Comparison of ENCODE assay signal across 3 cellular contexts in the genomic region with DNA sequence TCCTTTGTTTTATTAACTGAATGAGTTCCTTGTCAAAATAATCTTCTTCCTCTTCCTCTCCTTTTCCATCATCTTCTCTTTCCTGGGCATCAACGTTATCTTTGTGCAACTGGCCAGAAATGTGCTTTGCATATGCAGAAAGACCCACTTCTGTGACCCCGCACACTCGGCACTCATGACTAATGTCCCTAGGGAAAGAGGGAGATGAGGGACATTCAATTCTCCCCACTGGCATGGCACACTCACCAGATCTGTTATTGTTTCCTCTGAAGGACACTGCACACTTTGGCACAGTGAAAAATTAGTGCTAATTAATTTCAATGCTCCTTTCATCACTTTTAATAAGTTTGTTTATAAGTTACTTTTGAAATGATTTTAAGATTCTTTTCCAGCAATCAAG.
TF ChIP-seq lines count a peak whose summit lies in the region.

No MANE protein-coding gene starts in this region.

TF ChIP-seq in SK-N-SH, 30 proteins besides CTCF, POLR2A, EP300 and RAD21 (continued from another document):
- no peak for TF ChIP-seq NFIC (IDR thresholded peaks at IDR 0.05; ENCODE audit: borderline replicate concordance)
- TF ChIP-seq, protein P1, sequence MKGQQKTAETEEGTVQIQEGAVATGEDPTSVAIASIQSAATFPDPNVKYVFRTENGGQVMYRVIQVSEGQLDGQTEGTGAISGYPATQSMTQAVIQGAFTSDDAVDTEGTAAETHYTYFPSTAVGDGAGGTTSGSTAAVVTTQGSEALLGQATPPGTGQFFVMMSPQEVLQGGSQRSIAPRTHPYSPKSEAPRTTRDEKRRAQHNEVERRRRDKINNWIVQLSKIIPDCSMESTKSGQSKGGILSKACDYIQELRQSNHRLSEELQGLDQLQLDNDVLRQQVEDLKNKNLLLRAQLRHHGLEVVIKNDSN (IDR thresholded peaks at IDR 0.05; ENCODE audit: borderline replicate concordance, low read depth): no peak
- TF ChIP-seq, protein P2, sequence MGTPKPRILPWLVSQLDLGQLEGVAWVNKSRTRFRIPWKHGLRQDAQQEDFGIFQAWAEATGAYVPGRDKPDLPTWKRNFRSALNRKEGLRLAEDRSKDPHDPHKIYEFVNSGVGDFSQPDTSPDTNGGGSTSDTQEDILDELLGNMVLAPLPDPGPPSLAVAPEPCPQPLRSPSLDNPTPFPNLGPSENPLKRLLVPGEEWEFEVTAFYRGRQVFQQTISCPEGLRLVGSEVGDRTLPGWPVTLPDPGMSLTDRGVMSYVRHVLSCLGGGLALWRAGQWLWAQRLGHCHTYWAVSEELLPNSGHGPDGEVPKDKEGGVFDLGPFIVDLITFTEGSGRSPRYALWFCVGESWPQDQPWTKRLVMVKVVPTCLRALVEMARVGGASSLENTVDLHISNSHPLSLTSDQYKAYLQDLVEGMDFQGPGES (IDR thresholded peaks at IDR 0.05; ENCODE audit: low read depth, low read length): no peak
- no peak for TF ChIP-seq SMC3 (IDR thresholded peaks at IDR 0.05; ENCODE audit: low read depth, low read length)
- no peak for TF ChIP-seq RFX5 (IDR thresholded peaks at IDR 0.05; ENCODE audit: low read length)

TF ChIP-seq in SK-N-SH treated with all-trans-retinoic acid at 6 μM for 48 hours, 23 proteins besides CTCF, POLR2A, EP300 and RAD21:
- TF ChIP-seq, protein P3, sequence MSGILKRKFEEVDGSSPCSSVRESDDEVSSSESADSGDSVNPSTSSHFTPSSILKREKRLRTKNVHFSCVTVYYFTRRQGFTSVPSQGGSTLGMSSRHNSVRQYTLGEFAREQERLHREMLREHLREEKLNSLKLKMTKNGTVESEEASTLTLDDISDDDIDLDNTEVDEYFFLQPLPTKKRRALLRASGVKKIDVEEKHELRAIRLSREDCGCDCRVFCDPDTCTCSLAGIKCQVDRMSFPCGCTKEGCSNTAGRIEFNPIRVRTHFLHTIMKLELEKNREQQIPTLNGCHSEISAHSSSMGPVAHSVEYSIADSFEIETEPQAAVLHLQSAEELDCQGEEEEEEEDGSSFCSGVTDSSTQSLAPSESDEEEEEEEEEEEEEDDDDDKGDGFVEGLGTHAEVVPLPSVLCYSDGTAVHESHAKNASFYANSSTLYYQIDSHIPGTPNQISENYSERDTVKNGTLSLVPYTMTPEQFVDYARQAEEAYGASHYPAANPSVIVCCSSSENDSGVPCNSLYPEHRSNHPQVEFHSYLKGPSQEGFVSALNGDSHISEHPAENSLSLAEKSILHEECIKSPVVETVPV (CRISPR knock-in tag; IDR thresholded peaks at IDR 0.05): no peak
- TF ChIP-seq TCF4 (CRISPR knock-in tag; IDR thresholded peaks at IDR 0.05; ENCODE audit: borderline replicate concordance) (no peak), ZFP30 (CRISPR knock-in tag; IDR thresholded peaks at IDR 0.05) (no peak), ZFP3 (CRISPR knock-in tag; IDR thresholded peaks at IDR 0.05) (no peak), ARNTL (CRISPR knock-in tag; IDR thresholded peaks at IDR 0.05; ENCODE audit: borderline replicate concordance, low read depth) (no peak), ZNF565 (CRISPR knock-in tag; conservative IDR thresholded peaks at IDR 0.05; ENCODE audit: low read depth) (no peak), ISL1 (CRISPR knock-in tag; IDR thresholded peaks at IDR 0.05) (no peak), SNAI2 (CRISPR knock-in tag; IDR thresholded peaks at IDR 0.05) (no peak), PPARA (CRISPR knock-in tag; IDR thresholded peaks at IDR 0.05; ENCODE audit: borderline replicate concordance) (no peak), ZNF70 (CRISPR knock-in tag; IDR thresholded peaks at IDR 0.05) (no peak), RARB (CRISPR knock-in tag; IDR thresholded peaks at IDR 0.05) (no peak)
- TF ChIP-seq, protein P4, sequence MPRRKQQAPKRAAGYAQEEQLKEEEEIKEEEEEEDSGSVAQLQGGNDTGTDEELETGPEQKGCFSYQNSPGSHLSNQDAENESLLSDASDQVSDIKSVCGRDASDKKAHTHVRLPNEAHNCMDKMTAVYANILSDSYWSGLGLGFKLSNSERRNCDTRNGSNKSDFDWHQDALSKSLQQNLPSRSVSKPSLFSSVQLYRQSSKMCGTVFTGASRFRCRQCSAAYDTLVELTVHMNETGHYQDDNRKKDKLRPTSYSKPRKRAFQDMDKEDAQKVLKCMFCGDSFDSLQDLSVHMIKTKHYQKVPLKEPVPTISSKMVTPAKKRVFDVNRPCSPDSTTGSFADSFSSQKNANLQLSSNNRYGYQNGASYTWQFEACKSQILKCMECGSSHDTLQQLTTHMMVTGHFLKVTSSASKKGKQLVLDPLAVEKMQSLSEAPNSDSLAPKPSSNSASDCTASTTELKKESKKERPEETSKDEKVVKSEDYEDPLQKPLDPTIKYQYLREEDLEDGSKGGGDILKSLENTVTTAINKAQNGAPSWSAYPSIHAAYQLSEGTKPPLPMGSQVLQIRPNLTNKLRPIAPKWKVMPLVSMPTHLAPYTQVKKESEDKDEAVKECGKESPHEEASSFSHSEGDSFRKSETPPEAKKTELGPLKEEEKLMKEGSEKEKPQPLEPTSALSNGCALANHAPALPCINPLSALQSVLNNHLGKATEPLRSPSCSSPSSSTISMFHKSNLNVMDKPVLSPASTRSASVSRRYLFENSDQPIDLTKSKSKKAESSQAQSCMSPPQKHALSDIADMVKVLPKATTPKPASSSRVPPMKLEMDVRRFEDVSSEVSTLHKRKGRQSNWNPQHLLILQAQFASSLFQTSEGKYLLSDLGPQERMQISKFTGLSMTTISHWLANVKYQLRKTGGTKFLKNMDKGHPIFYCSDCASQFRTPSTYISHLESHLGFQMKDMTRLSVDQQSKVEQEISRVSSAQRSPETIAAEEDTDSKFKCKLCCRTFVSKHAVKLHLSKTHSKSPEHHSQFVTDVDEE (CRISPR knock-in tag; IDR thresholded peaks at IDR 0.05): no peak

TF ChIP-seq in endothelial cell of umbilical vein, 7 proteins besides CTCF, POLR2A, EP300 and RAD21 (continued from another document):
- TF ChIP-seq JUN (IDR thresholded peaks at IDR 0.05; ENCODE audit: borderline replicate concordance, insufficient read depth, insufficient read length, low read depth) (no peak), MYC (IDR thresholded peaks at IDR 0.05; ENCODE audit: low read depth, low read length) (no peak), FOS (IDR thresholded peaks at IDR 0.05; ENCODE audit: borderline replicate concordance, insufficient read depth, low read length) (no peak), POLR2AphosphoS5 (IDR thresholded peaks at IDR 0.05; ENCODE audit: insufficient read depth, low read depth, low read length) (no peak), EZH2 (IDR thresholded peaks at IDR 0.05; ENCODE audit: borderline replicate concordance, low read depth, low read length, severe bottlenecking) (no peak)
